2 cellular contexts compared by ENCODE assay signal in genomic region chr20:28602401-28603217, GRCh38.
TF ChIP-seq lines count a peak whose summit lies in the region.

No MANE protein-coding gene starts in this region.

TF ChIP-seq in A549, 52 proteins besides CTCF, POLR2A, EP300 and RAD21 (continued from another document):
- TF ChIP-seq REST (IDR thresholded peaks at IDR 0.05) (peak; percentile 40; the same call in 1 of the 2 replicates), E2F6 (IDR thresholded peaks at IDR 0.05; ENCODE audit: borderline replicate concordance, low read depth) (peak; percentile 92), SMC3 (IDR thresholded peaks at IDR 0.05) (peak; percentile 63)

TF ChIP-seq in liver, 16 proteins besides CTCF, POLR2A, EP300 and RAD21 (continued from another document):
- TF ChIP-seq REST (IDR thresholded peaks at IDR 0.05) = peak; percentile 81
- peak; percentile 79 to 80 for TF ChIP-seq HNF4A (conservative IDR thresholded peaks at IDR 0.05)
